ENCODE assay signal across 9 cellular contexts in genomic region chr4:56465599-56466295, GRCh38. TPM values are rescaled to one million over a fixed set of nuclear protein-coding genes. Genes with fewer than 3 reads are reported as not detected.
DNase-seq lines count a peak whose midpoint lies in the region; ATAC-seq, FAIRE-seq and TF ChIP-seq lines count a peak whose summit lies in the region.
"Had no signal": no experiment of that assay in that cellular context is flagged by ENCODE, and none has a peak within 500 bp of the region (broad histone marks: within the 10 kb centered on the region; RNA-seq: fewer than 3 reads in every experiment).

No MANE protein-coding gene starts in this region.

- TF ChIP-seq CTCF in KMS-11 (conservative IDR thresholded peaks at IDR 0.05; ENCODE audit: low read depth, low read length) (no peak), K562 (IDR thresholded peaks at IDR 0.05 in 2 of 3, conservative IDR thresholded peaks at IDR 0.05 in 1 of 3; ENCODE audit: insufficient read depth in 2 of 3, low read depth in 1 of 3, low read length in 3 of 3) (no peak)

- peaks cover 36 to 49% (median 43%) of the 10 kb centered on the region in 11 experiments for H3K36me3 ChIP-seq in BLaER1 treated with 17β-estradiol and CSF1 and Interleukin-3, amounts not matched to agents 10 nM and 100 nM
- H3K36me3 ChIP-seq in KMS-11 (ENCODE audit: insufficient read depth) (no peaks in the 10 kb centered on the region; the same call in 1 of the 2 replicates), K562 (ENCODE audit: control insufficient read depth, insufficient read depth, low read length) (peaks cover 55% of the 10 kb centered on the region), muscle layer of duodenum (ENCODE audit: control insufficient read depth in 1 of 2, insufficient read depth in 2 of 2, low read length in 2 of 2) (peaks cover 8 to 14% of the 10 kb centered on the region in 2 donors)

- peak overlapping the region; percentile 85 to 93 (median 91); a peak in 19 of 22 replicates for H3K9ac ChIP-seq in BLaER1 treated with 17β-estradiol and CSF1 and Interleukin-3, amounts not matched to agents 10 nM and 100 nM
- no peak overlapping the region for H3K9ac ChIP-seq in KMS-11
- H3K9ac ChIP-seq in K562 (ENCODE audit: insufficient read depth in 1 of 2, low read depth in 2 of 2, low read length in 2 of 2): peak overlapping the region; percentile 85 to 100; a peak in 3 of 4 replicates

- H2AFZ ChIP-seq in KMS-11 (ENCODE audit: low read depth) (no peak overlapping the region), K562 (ENCODE audit: low read depth, low read length) (0 out of 2 replicates have a peak overlapping the region, but pooled peaks have one; percentile 0)

- H3K79me2 ChIP-seq in KMS-11 (ENCODE audit: insufficient read depth, low read depth) (peaks cover 58% of the 10 kb centered on the region), K562 (ENCODE audit: control insufficient read depth, insufficient read depth, low read length) (peaks cover 74% of the 10 kb centered on the region)

- peak overlapping the region in 7 of 11 experiments; percentile 83 to 90 (median 87); a peak in 7 of 22 replicates for H3K27ac ChIP-seq in BLaER1 treated with 17β-estradiol and CSF1 and Interleukin-3, amounts not matched to agents 10 nM and 100 nM
- H3K27ac ChIP-seq in KMS-11 (no peak overlapping the region; the same call in 1 of the 2 replicates), K562 (ENCODE audit: extremely low read depth, low read depth, low read length) (peak overlapping the region; percentile 99), muscle layer of duodenum (ENCODE audit: low read length) (peak overlapping the region; percentile 95), caudate nucleus (ENCODE audit: low read depth, low read length) (no peak overlapping the region)

- no peaks in the 10 kb centered on the region for H3K9me1 ChIP-seq in K562 (ENCODE audit: control insufficient read depth, insufficient read depth, low read length)

- no peak for FAIRE-seq in K562 (lab: Jason Lieb, UNC)
- FAIRE-seq: colon had no signal

- H4K20me1 ChIP-seq in BLaER1 treated with 17β-estradiol and CSF1 and Interleukin-3, amounts not matched to agents 10 nM and 100 nM: peaks cover 9 to 62% (median 30%) of the 10 kb centered on the region in 11 experiments; a peak in 20 of 22 replicates
- H4K20me1 ChIP-seq in KMS-11 (ENCODE audit: insufficient read depth) (peaks cover 9% of the 10 kb centered on the region; the same call in 1 of the 2 replicates), K562 (replicated peaks; ENCODE audit: control insufficient read depth, insufficient read depth, low read length) (peaks cover 4% of the 10 kb centered on the region; the same call in 1 of the 2 replicates)

- no peak for TF ChIP-seq RAD21 in K562 (CRISPR knock-in tag; conservative IDR thresholded peaks at IDR 0.05 in 1 of 2, IDR thresholded peaks at IDR 0.05 in 1 of 2)

- WGBS in K562 (ENCODE audit: insufficient coverage, low coverage, missing lambda C conversion rate): 9% methylated on average over 10 of the region's 10 CpGs

- ATAC-seq in K562 (peak; percentile 17), GM19467 (IDR thresholded peaks at IDR 0.05; ENCODE audit: unreplicated experiment) (no peak), GM21526 (IDR thresholded peaks at IDR 0.05; ENCODE audit: low FRiP score, unreplicated experiment) (no peak)

- peak overlapping the region; percentile 78 to 97 (median 90) for H3K4me2 ChIP-seq in BLaER1 treated with 17β-estradiol and CSF1 and Interleukin-3, amounts not matched to agents 10 nM and 100 nM
- H3K4me2 ChIP-seq in KMS-11 (peak overlapping the region; percentile 63), K562 (ENCODE audit: insufficient read depth, low read length) (peak overlapping the region; percentile 97)

- BruUV-seq in K562 (replicated peaks; lab: Mats Ljungman, UMichigan): no TSS peak

- H3K9me3 ChIP-seq in BLaER1 treated with 17β-estradiol and CSF1 and Interleukin-3, amounts not matched to agents 10 nM and 100 nM (replicated peaks in 1 of 11): no peaks in the 10 kb centered on the region
- H3K9me3 ChIP-seq in K562 (replicated peaks; ENCODE audit: control insufficient read depth, insufficient read depth, low read depth, low read length) (no peaks in the 10 kb centered on the region), muscle layer of duodenum (ENCODE audit: control insufficient read depth in 1 of 2, low read length in 2 of 2) (no peaks in the 10 kb centered on the region)

- H3K27me3 ChIP-seq in BLaER1 treated with 17β-estradiol and CSF1 and Interleukin-3, amounts not matched to agents 10 nM and 100 nM: no peaks in the 10 kb centered on the region
- H3K27me3 ChIP-seq in KMS-11 (ENCODE audit: insufficient read depth, low read depth): no peaks in the 10 kb centered on the region
- no peaks in the 10 kb centered on the region for H3K27me3 ChIP-seq in K562 (ENCODE audit: control insufficient read depth in 2 of 2, insufficient read depth in 2 of 2, low read length in 2 of 2)
- H3K27me3 ChIP-seq in muscle layer of duodenum (ENCODE audit: low read depth, low read length): no peaks in the 10 kb centered on the region

- intact Hi-C loops in K562 (cut with micrococcal nuclease): loop anchor here (2.0 to 5.0 kb wide), 2 partner anchors 31 to 78 kb away; partner anchors contain the start of genes AASDH and PPAT

- POLR2A ChIA-PET in K562 (lab: Yijun Ruan, JAX): interaction anchor here (0.6 to 3.7 kb wide), 22 partner anchors 9 to 517 kb away, joined by 3 to 47 read pairs (median 4); partner anchors contain the start of genes AASDH, CEP135, PAICS and PPAT

- peak overlapping the region; percentile 76 to 96 (median 86); a peak in 19 of 20 replicates for H3K4me3 ChIP-seq in BLaER1 treated with 17β-estradiol and CSF1 and Interleukin-3, amounts not matched to agents 10 nM and 100 nM
- no peak overlapping the region for H3K4me3 ChIP-seq in KMS-11 (IDR thresholded peaks at IDR 0.05; ENCODE audit: insufficient read depth, low read depth, low read length)
- peak overlapping the region; percentile 95 for H3K4me3 ChIP-seq in K562
- peak overlapping the region; percentile 95 to 100 for H3K4me3 ChIP-seq in muscle layer of duodenum (ENCODE audit: low read depth in 1 of 2, low read length in 2 of 2)

- no peak for TF ChIP-seq POLR2A in K562 (conservative IDR thresholded peaks at IDR 0.05)

- in situ Hi-C loops in K562 (cut with MboI): no loop called here

- CTCF ChIA-PET in K562 (lab: Yijun Ruan, JAX; ENCODE audit: low intra/inter-chr PET ratio): interaction anchor here (1.3 kb wide), 1 partner anchor 79 kb away, joined by 3 read pairs; no protein-coding TSS in a partner anchor

- peaks cover 36 to 52% (median 43%) of the 10 kb centered on the region in 10 experiments for H3K4me1 ChIP-seq in BLaER1 treated with 17β-estradiol and CSF1 and Interleukin-3, amounts not matched to agents 10 nM and 100 nM
- H3K4me1 ChIP-seq in KMS-11 (ENCODE audit: low read depth, poor library complexity, severe bottlenecking): peaks cover 35% of the 10 kb centered on the region
- H3K4me1 ChIP-seq in K562 (replicated peaks in 1 of 2; ENCODE audit: control insufficient read depth in 2 of 2, insufficient read depth in 2 of 2, low read length in 2 of 2): peaks cover 0 to 15% of the 10 kb centered on the region in 2 experiments; a peak in 3 of 5 replicates
- peaks cover 14 to 37% of the 10 kb centered on the region in 2 donors for H3K4me1 ChIP-seq in muscle layer of duodenum (ENCODE audit: control insufficient read depth in 1 of 2, insufficient read depth in 2 of 2, low read length in 2 of 2)

- DNase-seq in K562 (ENCODE audit: extremely low read depth in 1 of 4, low spot score in 3 of 4): peak in 1 of 4 experiments; percentile 34
- DNase-seq in caudate nucleus (lab: John Stamatoyannopoulos, UW): no peak
- no peak for DNase-seq in SHP77 (lab: John Stamatoyannopoulos, UW)

- no peak for TF ChIP-seq EP300 in K562 (IDR thresholded peaks at IDR 0.05; ENCODE audit: low read length)

RNA-seq across cellular contexts. Expression of gene SRP72, which starts 1.7 kb away (rescaled TPM):
- total RNA-seq in K562 (2011; cell fraction: chromatin; rRNA removed; ENCODE audit: low replicate concordance): 163 and 301 TPM in 2 replicates
- 80.3 and 81.5 TPM in 2 replicates for total RNA-seq in K562 (2011; cell fraction: nucleolus; rRNA removed)
- 140 and 145 TPM in 2 replicates for total RNA-seq in K562 (2011; cell fraction: nucleoplasm; rRNA removed)
- total RNA-seq in K562 (2014; rRNA removed) (142 and 175 TPM in 2 replicates), K562 (2014; rRNA removed; fragmentation: Illumina TruSeq; extraction: Trizol) (178 and 198 TPM in 2 replicates), K562 (2015; rRNA removed; fragmentation: Illumina TruSeq; extraction: Trizol) (143 and 155 TPM in 2 replicates), K562 (2021) (202 and 205 TPM in 2 replicates)
- polyA plus RNA-seq in K562 (2011; rRNA removed) (145 and 208 TPM in 2 replicates), K562 (2014; fragmentation: Illumina TruSeq; extraction: Trizol) (185 and 311 TPM in 2 replicates), K562 (2014; fragmentation: Nextera tagmentation; extraction: Ambion mirVana) (100 to 1,000 TPM; 300 to 341 TPM), K562 (2014; rRNA removed) (96.2 and 124 TPM in 2 replicates)
- 37.0 and 57.4 TPM in 2 replicates for polyA plus RNA-seq in K562 (2011; cell fraction: cytosol; rRNA removed)
- polyA plus RNA-seq in K562 (2011; cell fraction: nucleus; rRNA removed): 76.3 and 90.4 TPM in 2 replicates
- polyA plus RNA-seq in K562 (2012): 124 and 146 TPM in 2 replicates
- polyA minus RNA-seq in K562 (2011; rRNA and poly(A)+ RNA removed): 595 and 707 TPM in 2 replicates
- polyA minus RNA-seq in K562 (2011; cell fraction: cytosol; rRNA and poly(A)+ RNA removed): 124 and 152 TPM in 2 replicates
- 88.9 and 167 TPM in 2 replicates for polyA minus RNA-seq in K562 (2011; cell fraction: nucleus; rRNA and poly(A)+ RNA removed)

RNA-seq across cellular contexts. Expression of gene PAICS, which starts 29.7 kb away (rescaled TPM):
- total RNA-seq in K562 (2011; cell fraction: chromatin; rRNA removed; ENCODE audit: low replicate concordance): 79.1 and 160 TPM in 2 replicates
- total RNA-seq in K562 (2011; cell fraction: nucleolus; rRNA removed): 41.7 and 48.4 TPM in 2 replicates
- 91.3 and 181 TPM in 2 replicates for total RNA-seq in K562 (2011; cell fraction: nucleoplasm; rRNA removed)
- total RNA-seq in K562 (2014; rRNA removed) (127 and 147 TPM in 2 replicates), K562 (2014; rRNA removed; fragmentation: Illumina TruSeq; extraction: Trizol) (302 and 365 TPM in 2 replicates), K562 (2015; rRNA removed; fragmentation: Illumina TruSeq; extraction: Trizol) (247 and 260 TPM in 2 replicates), K562 (2021) (387 and 392 TPM in 2 replicates)
- polyA plus RNA-seq in K562 (2011; rRNA removed) (467 and 587 TPM in 2 replicates), K562 (2014; fragmentation: Illumina TruSeq; extraction: Trizol) (399 and 469 TPM in 2 replicates), K562 (2014; fragmentation: Nextera tagmentation; extraction: Ambion mirVana) (100 to 1,000 TPM; 385 to 490 TPM), K562 (2014; rRNA removed) (353 and 354 TPM in 2 replicates)
- 218 and 393 TPM in 2 replicates for polyA plus RNA-seq in K562 (2011; cell fraction: cytosol; rRNA removed)
- 127 and 173 TPM in 2 replicates for polyA plus RNA-seq in K562 (2011; cell fraction: nucleus; rRNA removed)
- polyA plus RNA-seq in K562 (2012): 209 and 259 TPM in 2 replicates
- 322 and 325 TPM in 2 replicates for polyA minus RNA-seq in K562 (2011; rRNA and poly(A)+ RNA removed)
- polyA minus RNA-seq in K562 (2011; cell fraction: cytosol; rRNA and poly(A)+ RNA removed): 97.4 and 119 TPM in 2 replicates
- 63.0 and 105 TPM in 2 replicates for polyA minus RNA-seq in K562 (2011; cell fraction: nucleus; rRNA and poly(A)+ RNA removed)

RNA-seq across cellular contexts. Expression of gene PPAT, which starts 30.3 kb away (rescaled TPM):
- total RNA-seq in K562 (2011; cell fraction: chromatin; rRNA removed; ENCODE audit: low replicate concordance): 16.8 and 38.4 TPM in 2 replicates
- 8.3 and 12.4 TPM in 2 replicates for total RNA-seq in K562 (2011; cell fraction: nucleolus; rRNA removed)
- total RNA-seq in K562 (2011; cell fraction: nucleoplasm; rRNA removed): 18.7 and 34.4 TPM in 2 replicates
- total RNA-seq in K562 (2014; rRNA removed) (45.7 and 50.3 TPM in 2 replicates), K562 (2014; rRNA removed; fragmentation: Illumina TruSeq; extraction: Trizol) (70.9 and 73.9 TPM in 2 replicates), K562 (2015; rRNA removed; fragmentation: Illumina TruSeq; extraction: Trizol) (52.1 and 55.4 TPM in 2 replicates), K562 (2021) (75.5 and 75.8 TPM in 2 replicates)
- polyA plus RNA-seq in K562 (2011; rRNA removed) (59.3 and 64.8 TPM in 2 replicates), K562 (2014; fragmentation: Illumina TruSeq; extraction: Trizol) (53.3 and 57.2 TPM in 2 replicates), K562 (2014; fragmentation: Nextera tagmentation; extraction: Ambion mirVana) (10 to 100 TPM; 49.3 to 55.5 TPM), K562 (2014; rRNA removed) (36.2 and 41.7 TPM in 2 replicates)
- 11.1 and 20.7 TPM in 2 replicates for polyA plus RNA-seq in K562 (2011; cell fraction: cytosol; rRNA removed)
- polyA plus RNA-seq in K562 (2011; cell fraction: nucleus; rRNA removed): 25.7 and 27.4 TPM in 2 replicates
- 24.5 and 35.5 TPM in 2 replicates for polyA plus RNA-seq in K562 (2012)
- 63.7 and 64.8 TPM in 2 replicates for polyA minus RNA-seq in K562 (2011; rRNA and poly(A)+ RNA removed)
- polyA minus RNA-seq in K562 (2011; cell fraction: cytosol; rRNA and poly(A)+ RNA removed): 35.0 and 42.0 TPM in 2 replicates
- 14.9 and 27.1 TPM in 2 replicates for polyA minus RNA-seq in K562 (2011; cell fraction: nucleus; rRNA and poly(A)+ RNA removed)

RNA-seq across cellular contexts. Expression of gene ARL9, which starts 39.8 kb away (rescaled TPM):
- total RNA-seq in K562 (2011; cell fraction: chromatin; rRNA removed; ENCODE audit: low replicate concordance): 0.21 TPM in 1 of 2 replicates, not detected in the other
- 0.33 TPM in 1 of 2 replicates, not detected in the other for total RNA-seq in K562 (2011; cell fraction: nucleolus; rRNA removed)
- 0.69 TPM in 1 of 2 replicates, not detected in the other for total RNA-seq in K562 (2011; cell fraction: nucleoplasm; rRNA removed)
- total RNA-seq in K562 (2014; rRNA removed) (not detected in 2 replicates), K562 (2014; rRNA removed; fragmentation: Illumina TruSeq; extraction: Trizol) (0.15 TPM in 1 of 2 replicates, not detected in the other), K562 (2015; rRNA removed; fragmentation: Illumina TruSeq; extraction: Trizol) (0.11 TPM in 1 of 2 replicates, not detected in the other), K562 (2021) (0.11 and 0.22 TPM in 2 replicates)
- polyA plus RNA-seq in K562 (2011; rRNA removed) (0.07 TPM in 1 of 2 replicates, not detected in the other), K562 (2014; fragmentation: Illumina TruSeq; extraction: Trizol) (not detected in 2 replicates), K562 (2014; fragmentation: Nextera tagmentation; extraction: Ambion mirVana) (under 1 TPM in 1 of 2 experiments, not detected in 1; 0.10 TPM), K562 (2014; rRNA removed) (not detected in 2 replicates)
- polyA plus RNA-seq in K562 (2011; cell fraction: cytosol; rRNA removed): 0.09 TPM in 1 of 2 replicates, not detected in the other
- 0.08 TPM in 1 of 2 replicates, not detected in the other for polyA plus RNA-seq in K562 (2011; cell fraction: nucleus; rRNA removed)
- polyA plus RNA-seq in K562 (2012): 0.05 and 0.15 TPM in 2 replicates
- polyA minus RNA-seq in K562 (2011; rRNA and poly(A)+ RNA removed): 0.14 TPM in 1 of 2 replicates, not detected in the other
- not detected in 2 replicates for polyA minus RNA-seq in K562 (2011; cell fraction: cytosol; rRNA and poly(A)+ RNA removed)
- not detected in 2 replicates for polyA minus RNA-seq in K562 (2011; cell fraction: nucleus; rRNA and poly(A)+ RNA removed)

Comparison
In these comparisons a context has a peak if more than half of its experiments do, and no peak if none do; other contexts are left out.
1. H3K27ac ChIP-seq: peak in BLaER1 treated with 17β-estradiol and CSF1 and Interleukin-3, amounts not matched to agents 10 nM and 100 nM (7 of 11), K562 (single experiment) and muscle layer of duodenum (single experiment); none in KMS-11 (single experiment) and caudate nucleus (single experiment).
2. Peak in every context shown above with its lines, with median percentiles within 50 percentile points of each other: H3K4me2 ChIP-seq.